ENCODE assay signal across 1 cellular context in genomic region chr2:71130325-71131260, GRCh38.
TF ChIP-seq lines count a peak whose summit lies in the region.

TSS of gene MPHOSPH10 (plus strand) at chr2:71130634. CDS start at chr2:71130666, 32 bp downstream.

TF ChIP-seq in HepG2, 621 proteins besides CTCF, POLR2A, EP300 and RAD21 (continued from another document):
- TF ChIP-seq ZHX2 (IDR thresholded peaks at IDR 0.05; ENCODE audit: low read depth) (peak; percentile 79), ZHX2 (CRISPR knock-in tag; IDR thresholded peaks at IDR 0.05; ENCODE audit: borderline replicate concordance) (peak; percentile 97), RFX3 (CRISPR knock-in tag; IDR thresholded peaks at IDR 0.05) (no peak), ZNF574 (CRISPR knock-in tag; IDR thresholded peaks at IDR 0.05) (peak; percentile 96), ZNF232 (CRISPR knock-in tag; IDR thresholded peaks at IDR 0.05; ENCODE audit: borderline replicate concordance) (peak; percentile 94), ZSCAN22 (CRISPR knock-in tag; IDR thresholded peaks at IDR 0.05) (0 out of 2 replicates have a peak, but pooled peaks have one; percentile 51), ZBTB34 (CRISPR knock-in tag; IDR thresholded peaks at IDR 0.05) (no peak; the same call in 1 of the 2 replicates)
TF ChIP-seq in HepG2: peak in this region for 445.
